ENCODE assay signal across 26 cellular contexts in genomic region chr1:10914056-10914455, GRCh38.
"Had no signal": no experiment of that assay in that cellular context is flagged by ENCODE, and none has a peak within 500 bp of the region (broad histone marks: within the 10 kb centered on the region; RNA-seq: fewer than 3 reads in every experiment).

No MANE protein-coding gene starts in this region.

- H3K27me3 ChIP-seq: adrenal gland, body of pancreas had no signal

- DNase-seq: activated B cell treated with CpG ODN at 0.5 μM for 24 hours; activated CD4-positive, alpha-beta T cell treated with anti-CD3 and anti-CD28 coated beads for 48 hours; activated CD4-positive, alpha-beta T cell treated with anti-CD3 and anti-CD28 coated beads, Interleukin-2, amount 50 U/mL, for 1 hour; activated CD4-positive, alpha-beta T cell treated with anti-CD3 and anti-CD28 coated beads, Interleukin-2, amount 50 U/mL, for 48 hours; activated CD8-positive, alpha-beta memory T cell treated with anti-CD3 and anti-CD28 coated beads for 24 hours; activated CD8-positive, alpha-beta T cell treated with anti-CD3 and anti-CD28 coated beads for 36 hours; activated effector memory CD4-positive, alpha-beta T cell treated with Interleukin-2 at 50 U/mL for 16 hours; activated gamma-delta T cell treated with Interleukin-2 at 50 U/mL for 16 hours; activated naive CD4-positive, alpha-beta T cell treated with Interleukin-2 at 50 U/mL for 16 hours; activated naive CD8-positive, alpha-beta T cell treated with anti-CD3 and anti-CD28 coated beads for 36 hours; activated naive CD8-positive, alpha-beta T cell treated with anti-CD3 and anti-CD28 coated beads, Interleukin-2, amount 50 U/mL, for 24 hours; activated T-cell treated with anti-CD3 and anti-CD28 coated beads, Interleukin-2, amount 50 U/mL, for 4 hours; adrenal gland; amygdala; aorta; body of pancreas; caudate nucleus; effector CD8-positive, alpha-beta T cell; foreskin fibroblast; head of caudate nucleus; T1000; WERI-Rb-1 had no signal

- H3K9me3 ChIP-seq: adrenal gland, body of pancreas had no signal

- H3K4me1 ChIP-seq: adrenal gland, body of pancreas had no signal

- FAIRE-seq: colon, endometrium, endothelial cell of umbilical vein, frontal cortex had no signal

- H3K36me3 ChIP-seq: adrenal gland, WERI-Rb-1 had no signal

- H3K4me3 ChIP-seq: adrenal gland, body of pancreas had no signal

- H3K27ac ChIP-seq: adrenal gland, body of pancreas, WERI-Rb-1 had no signal
